ENCODE assay signal across 12 cellular contexts in genomic region chr2:190432567-190433231, GRCh38. TPM values are rescaled to one million over a fixed set of nuclear protein-coding genes. Genes with fewer than 3 reads are reported as not detected.
DNase-seq lines count a peak whose midpoint lies in the region; ATAC-seq and TF ChIP-seq lines count a peak whose summit lies in the region.
"Had no signal": no experiment of that assay in that cellular context is flagged by ENCODE, and none has a peak within 500 bp of the region (broad histone marks: within the 10 kb centered on the region; RNA-seq: fewer than 3 reads in every experiment).

No MANE protein-coding gene starts in this region.

- TF ChIP-seq POLR2A in stomach (IDR thresholded peaks at IDR 0.05): no peak
- no peak for TF ChIP-seq POLR2A in heart left ventricle (IDR thresholded peaks at IDR 0.05)

- no peak for ATAC-seq in heart left ventricle

- peak overlapping the region in 1 of 2 donors; percentile 26 for H3K9ac ChIP-seq in colonic mucosa (ENCODE audit: low read depth in 2 of 2, low read length in 2 of 2)

- no peak overlapping the region for H3K27ac Mint-ChIP-seq in activated CD4-positive, alpha-beta memory T cell treated with anti-CD3 and anti-CD28 coated beads for 36 hours
- H3K27ac Mint-ChIP-seq in activated CD4-positive, alpha-beta memory T cell treated with anti-CD3 and anti-CD28 coated beads, Interleukin-2, amount 10 ng/mL, durations not matched to agents 7 days and 5 days: no peak overlapping the region

- peak; percentile 39 for DNase-seq in activated CD4-positive, alpha-beta memory T cell treated with anti-CD3 and anti-CD28 coated beads for 36 hours
- DNase-seq in activated CD4-positive, alpha-beta memory T cell treated with anti-CD3 and anti-CD28 coated beads, Interleukin-2, amount 10 ng/mL, durations not matched to agents 7 days and 5 days: no peak
- DNase-seq in LoVo (ENCODE audit: low spot score) (peak; percentile 11), colonic mucosa (peak; percentile 48), stomach (no peak), middle frontal gyrus (ENCODE audit: extremely low spot score, low spot score) (no peak), epidermal melanocyte (ENCODE audit: insufficient read length, low spot score) (no peak), heart left ventricle (no peak)
- DNase-seq: amygdala, MG63, nucleus accumbens had no signal

- H3K27ac ChIP-seq in colonic mucosa: peak overlapping the region; percentile 65
- H3K27ac ChIP-seq in stomach: peak overlapping the region in 3 of 5 donors; percentile 39 to 62 (median 52)
- H3K27ac ChIP-seq in heart left ventricle: peak overlapping the region in 4 of 12 donors; percentile 5 to 41 (median 20)
- H3K27ac ChIP-seq: SK-N-MC had no signal

- H3K4me3 Mint-ChIP-seq in activated CD4-positive, alpha-beta memory T cell treated with anti-CD3 and anti-CD28 coated beads for 36 hours: no peak overlapping the region
- no peak overlapping the region for H3K4me3 Mint-ChIP-seq in activated CD4-positive, alpha-beta memory T cell treated with anti-CD3 and anti-CD28 coated beads, Interleukin-2, amount 10 ng/mL, durations not matched to agents 7 days and 5 days

- H3K4me1 Mint-ChIP-seq in activated CD4-positive, alpha-beta memory T cell treated with anti-CD3 and anti-CD28 coated beads for 36 hours (ENCODE audit: low read depth): peaks cover 58% of the 10 kb centered on the region
- peaks cover 40% of the 10 kb centered on the region for H3K4me1 Mint-ChIP-seq in activated CD4-positive, alpha-beta memory T cell treated with anti-CD3 and anti-CD28 coated beads, Interleukin-2, amount 10 ng/mL, durations not matched to agents 7 days and 5 days

- peaks cover 28% of the 10 kb centered on the region for H3K36me3 Mint-ChIP-seq in activated CD4-positive, alpha-beta memory T cell treated with anti-CD3 and anti-CD28 coated beads for 36 hours
- H3K36me3 Mint-ChIP-seq in activated CD4-positive, alpha-beta memory T cell treated with anti-CD3 and anti-CD28 coated beads, Interleukin-2, amount 10 ng/mL, durations not matched to agents 7 days and 5 days (ENCODE audit: low read depth): peaks cover 54% of the 10 kb centered on the region

- H3K27me3 Mint-ChIP-seq in activated CD4-positive, alpha-beta memory T cell treated with anti-CD3 and anti-CD28 coated beads for 36 hours: no peaks in the 10 kb centered on the region
- no peaks in the 10 kb centered on the region for H3K27me3 Mint-ChIP-seq in activated CD4-positive, alpha-beta memory T cell treated with anti-CD3 and anti-CD28 coated beads, Interleukin-2, amount 10 ng/mL, durations not matched to agents 7 days and 5 days

- no peak for TF ChIP-seq EP300 in stomach (IDR thresholded peaks at IDR 0.05)

- WGBS in stomach, 5 donors: 57 to 76% (median 64%) methylated on average over 5 of the region's 5 CpGs
- 83 to 94% (median 91%) methylated on average over 5 of the region's 5 CpGs for WGBS in heart left ventricle, 4 donors

- H3K4me1 ChIP-seq in colonic mucosa: peaks cover 15% of the 10 kb centered on the region
- peaks cover 0 to 37% (median 22%) of the 10 kb centered on the region in 4 donors for H3K4me1 ChIP-seq in stomach
- peaks cover 0 to 27% (median 6%) of the 10 kb centered on the region in 12 donors for H3K4me1 ChIP-seq in heart left ventricle

- POLR2A ChIA-PET in activated CD4-positive, alpha-beta memory T cell treated with anti-CD3 and anti-CD28 coated beads for 36 hours (lab: Charles Lee): no interaction called here
- POLR2A ChIA-PET in activated CD4-positive, alpha-beta memory T cell treated with anti-CD3 and anti-CD28 coated beads, Interleukin-2, amount 10 ng/mL, durations not matched to agents 7 days and 5 days (lab: Charles Lee): interaction anchor here (0.6 to 1.1 kb wide), 2 partner anchors 87 to 218 kb away, joined by 3 read pairs; no protein-coding TSS in a partner anchor

- no peaks in the 10 kb centered on the region for H3K27me3 ChIP-seq in colonic mucosa
- no peaks in the 10 kb centered on the region for H3K27me3 ChIP-seq in stomach
- H3K27me3 ChIP-seq in heart left ventricle: no peaks in the 10 kb centered on the region
- H3K27me3 ChIP-seq: MG63 had no signal

- TF ChIP-seq CTCF in colonic mucosa (IDR thresholded peaks at IDR 0.05) (no peak), stomach (IDR thresholded peaks at IDR 0.05) (no peak), heart left ventricle (IDR thresholded peaks at IDR 0.05) (no peak)

- CTCF ChIA-PET in activated CD4-positive, alpha-beta memory T cell treated with anti-CD3 and anti-CD28 coated beads for 36 hours (lab: Charles Lee): no interaction called here
- CTCF ChIA-PET in activated CD4-positive, alpha-beta memory T cell treated with anti-CD3 and anti-CD28 coated beads, Interleukin-2, amount 10 ng/mL, durations not matched to agents 7 days and 5 days (lab: Charles Lee): interaction anchor here (1.4 kb wide), 1 partner anchor 17 kb away, joined by 4 read pairs; no protein-coding TSS in a partner anchor

- H3K9me3 ChIP-seq in colonic mucosa (no peaks in the 10 kb centered on the region), stomach (no peaks in the 10 kb centered on the region), heart left ventricle (peaks cover 0 to 9% (median 0%) of the 10 kb centered on the region in 12 donors)
- H3K9me3 ChIP-seq: MG63 had no signal

- H3K36me3 ChIP-seq in colonic mucosa (peaks cover 5% of the 10 kb centered on the region), stomach (peaks cover 13 to 21% (median 18%) of the 10 kb centered on the region in 4 donors), heart left ventricle (peaks cover 0 to 20% (median 15%) of the 10 kb centered on the region in 9 donors)
- H3K36me3 ChIP-seq: MG63 had no signal

- intact Hi-C loops in activated CD4-positive, alpha-beta memory T cell treated with anti-CD3 and anti-CD28 coated beads for 36 hours (cut with micrococcal nuclease): loop anchor here (1.0 to 2.0 kb wide), 2 partner anchors 23 to 28 kb away; no protein-coding TSS in a partner anchor
- intact Hi-C loops in colonic mucosa (cut with DNase I): no loop called here
- intact Hi-C loops in stomach (cut with DNase I; ENCODE audit: low total_unique reads): no loop called here
- intact Hi-C loops in heart left ventricle (cut with DNase I): no loop called here

- H3K9me3 Mint-ChIP-seq in activated CD4-positive, alpha-beta memory T cell treated with anti-CD3 and anti-CD28 coated beads for 36 hours: peaks cover 4% of the 10 kb centered on the region
- no peaks in the 10 kb centered on the region for H3K9me3 Mint-ChIP-seq in activated CD4-positive, alpha-beta memory T cell treated with anti-CD3 and anti-CD28 coated beads, Interleukin-2, amount 10 ng/mL, durations not matched to agents 7 days and 5 days

- H3K4me3 ChIP-seq in colonic mucosa (no peak overlapping the region), stomach (no peak overlapping the region), heart left ventricle (no peak overlapping the region)
- H3K4me3 ChIP-seq: MG63, SK-N-MC had no signal

RNA-seq across cellular contexts. Expression of gene MFSD6, which starts 24.5 kb away (rescaled TPM):
- total RNA-seq in activated CD4-positive, alpha-beta memory T cell treated with anti-CD3 and anti-CD28 coated beads for 36 hours: 10 to 100 TPM; 34.1 to 37.1 TPM
- 10 to 100 TPM; 36.6 to 39.0 TPM for total RNA-seq in activated CD4-positive, alpha-beta memory T cell treated with anti-CD3 and anti-CD28 coated beads, Interleukin-2, amount 10 ng/mL, durations not matched to agents 7 days and 5 days
- total RNA-seq in colonic mucosa (10 to 100 TPM; 60.9 to 83.3 TPM), stomach (100 to 1,000 TPM in 2 of 5 donors, 10 to 100 TPM in 3; 18.7 to 134 (median 63.5) TPM), heart left ventricle (10 to 100 TPM; 13.9 to 75.0 (median 19.3) TPM)
- polyA plus RNA-seq in stomach (10 to 100 TPM in 2 of 3 donors, 1 to 10 TPM in 1; 9.2 to 12.8 (median 12.4) TPM), heart left ventricle (10 to 100 TPM; 11.8 to 15.3 TPM)

Comparison
In these comparisons a context has a peak if more than half of its experiments do, and no peak if none do; other contexts are left out.
1. DNase-seq: peak in activated CD4-positive, alpha-beta memory T cell treated with anti-CD3 and anti-CD28 coated beads for 36 hours (single experiment), LoVo (single experiment) and colonic mucosa (single experiment); none in activated CD4-positive, alpha-beta memory T cell treated with anti-CD3 and anti-CD28 coated beads, Interleukin-2, amount 10 ng/mL, durations not matched to agents 7 days and 5 days (single experiment), stomach (single experiment), middle frontal gyrus (single experiment), epidermal melanocyte (single experiment) and heart left ventricle (0 of 5).